In the genomic region with DNA sequence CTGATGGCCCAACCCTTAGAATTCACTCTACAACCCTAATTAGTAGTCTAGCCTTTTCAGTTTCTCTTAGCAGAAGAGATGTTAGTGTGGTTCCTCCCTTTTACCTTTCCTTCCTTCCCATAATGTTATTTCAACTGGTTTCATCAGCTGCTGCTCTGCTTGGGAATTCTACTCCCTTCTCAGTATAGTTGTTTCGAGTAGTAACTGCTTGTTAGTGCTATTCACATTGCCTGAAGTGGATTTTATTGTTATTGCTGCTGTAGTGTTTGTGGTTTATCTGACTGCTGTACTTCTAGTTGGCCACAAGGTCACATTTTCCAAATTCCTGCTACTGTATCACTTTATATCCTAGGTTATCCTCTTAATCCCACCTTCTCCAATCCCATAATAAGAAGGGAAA, we compare ENCODE assay signal across 18 cellular contexts. TPM values are rescaled to one million over a fixed set of nuclear protein-coding genes. Genes with fewer than 3 reads are reported as not detected.
DNase-seq lines count a peak whose midpoint lies in the region; ATAC-seq, FAIRE-seq and TF ChIP-seq lines count a peak whose summit lies in the region.
"Had no signal": no experiment of that assay in that cellular context is flagged by ENCODE, and none has a peak within 500 bp of the region (broad histone marks: within the 10 kb centered on the region; RNA-seq: fewer than 3 reads in every experiment).

No MANE protein-coding gene starts in this region.

- DNase-seq in GM04504 (ENCODE audit: low read depth) (peak; percentile 3), NCI-H460 (ENCODE audit: extremely low read depth, low read depth) (peak; percentile 55), H1 (ENCODE audit: low read depth in 1 of 2, low spot score in 2 of 2) (no peak), neural progenitor cell (ENCODE audit: low spot score) (peak; percentile 9), D721Med (ENCODE audit: insufficient read length, low spot score) (no peak), RKO (ENCODE audit: low spot score) (no peak), superior temporal gyrus (ENCODE audit: extremely low spot score) (no peak)
- DNase-seq: activated CD4-positive, alpha-beta T cell treated with anti-CD3 and anti-CD28 coated beads for 1 hour; activated T-cell treated with anti-CD3 and anti-CD28 coated beads, Interleukin-2, amount 50 U/mL, for 1 hour; aorta; head of caudate nucleus; left lung; MG63; NCI-H345 had no signal

- no peaks in the 10 kb centered on the region for H4K20me1 ChIP-seq in H1 (replicated peaks in 1 of 2; ENCODE audit: control insufficient read depth in 1 of 2, insufficient read depth in 2 of 2, low read length in 2 of 2)
- no peaks in the 10 kb centered on the region for H4K20me1 ChIP-seq in neural progenitor cell (ENCODE audit: low read depth)

- H3K27me3 ChIP-seq in H1 (replicated peaks in 1 of 4; ENCODE audit: control insufficient read depth in 3 of 4, extremely low read depth in 1 of 4, insufficient read depth in 3 of 4, low read length in 3 of 4), result no peaks in the 10 kb centered on the region
- H3K27me3 ChIP-seq in neural progenitor cell, result no peaks in the 10 kb centered on the region
- H3K27me3 ChIP-seq: left lung, MG63 had no signal

- H2BK15ac ChIP-seq in H1 (ENCODE audit: low read length), result no peak overlapping the region

- H3K27ac ChIP-seq in H1 (ENCODE audit: low read depth, low read length) (no peak overlapping the region), neural progenitor cell (no peak overlapping the region)
- H3K27ac ChIP-seq: left lung had no signal

- no peak for TF ChIP-seq POLR2A in H1 (IDR thresholded peaks at IDR 0.05; ENCODE audit: control extremely low read depth in 1 of 2, low read depth in 2 of 2, low read length in 2 of 2)

- no peak overlapping the region for H3K9ac ChIP-seq in H1 (replicated peaks in 1 of 4; ENCODE audit: extremely low read depth in 1 of 4, low read depth in 3 of 4, low read length in 3 of 4)
- H3K9ac ChIP-seq in neural progenitor cell, result no peak overlapping the region

- no peak overlapping the region for H2BK5ac ChIP-seq in H1 (ENCODE audit: low read depth, low read length)

- CTCF ChIA-PET in H1 (lab: Charles Lee; ENCODE audit: partially characterized antibody), result interaction anchor here (0.6 to 0.9 kb wide), 4 partner anchors 13 to 433 kb away, joined by 3 read pairs; no protein-coding TSS in a partner anchor

- WGBS in H1 (ENCODE audit: extremely low coverage in 1 of 2, insufficient coverage in 1 of 2, insufficient read length in 1 of 2, insufficient replicate concordance in 2 of 2, low coverage in 1 of 2, low lambda C conversion rate in 2 of 2, missing lambda C conversion rate in 1 of 2), 2 experiments, result 100% methylated on average over 1 of the region's 1 CpG; no CpG with 5 or more reads in 1 of the 2 experiments

- no peaks in the 10 kb centered on the region for H3K4me1 Mint-ChIP-seq in neural progenitor cell

- no peak for ATAC-seq in HG02759 (IDR thresholded peaks at IDR 0.05; ENCODE audit: unreplicated experiment)
- ATAC-seq: left lung had no signal

- no peak overlapping the region for H4K91ac ChIP-seq in H1 (replicated peaks; ENCODE audit: insufficient read length, low read length)

- no peak overlapping the region for H2BK120ac ChIP-seq in H1 (replicated peaks; ENCODE audit: low read depth, low read length)

- no peaks in the 10 kb centered on the region for H3K27me3 Mint-ChIP-seq in neural progenitor cell (ENCODE audit: insufficient read depth, low read depth)

- H2BK20ac ChIP-seq in H1 (ENCODE audit: low read length), result no peak overlapping the region

- H2AFZ ChIP-seq in H1 (ENCODE audit: low read length), result no peak overlapping the region
- H2AFZ ChIP-seq in neural progenitor cell (replicated peaks), result no peak overlapping the region

- H4K5ac ChIP-seq in H1 (ENCODE audit: insufficient read length, low read depth, low read length), result no peak overlapping the region

- no peak overlapping the region for H3K18ac ChIP-seq in H1 (ENCODE audit: extremely low read depth, low read length)

- no peak overlapping the region for H3K27ac Mint-ChIP-seq in neural progenitor cell

- H4K8ac ChIP-seq in H1 (ENCODE audit: extremely low read depth, insufficient read depth, low read length), result no peak overlapping the region

- no peak overlapping the region for H3K23ac ChIP-seq in H1 (ENCODE audit: insufficient read length)

- TF ChIP-seq CTCF in H1 (IDR thresholded peaks at IDR 0.05; ENCODE audit: control extremely low read depth in 1 of 3, insufficient read depth in 1 of 3, low read depth in 1 of 3, low read length in 3 of 3) (peak in 1 of 3 experiments; percentile 15; a peak in 1 of 4 replicates), neural progenitor cell (IDR thresholded peaks at IDR 0.05) (peak; percentile 26), D721Med (IDR thresholded peaks at IDR 0.05; ENCODE audit: insufficient read depth, missing control alignments) (no peak)

- TF ChIP-seq RAD21 in H1 (IDR thresholded peaks at IDR 0.05 in 1 of 2, conservative IDR thresholded peaks at IDR 0.05 in 1 of 2; ENCODE audit: low read depth in 2 of 2, low read length in 2 of 2), result no peak

- POLR2A ChIA-PET in H1 (lab: Charles Lee; ENCODE audit: partially characterized antibody), result no interaction called here

- no peak overlapping the region for H3K4me3 Mint-ChIP-seq in neural progenitor cell

- H3K36me3 ChIP-seq in H1 (ENCODE audit: control insufficient read depth in 2 of 4, insufficient read depth in 4 of 4, low read length in 3 of 4) (no peaks in the 10 kb centered on the region), neural progenitor cell (no peaks in the 10 kb centered on the region)
- H3K36me3 ChIP-seq: HAP-1, left lung, MG63 had no signal

- H3K36me3 Mint-ChIP-seq in neural progenitor cell, result no peaks in the 10 kb centered on the region

- H3K4me1 ChIP-seq in H1 (replicated peaks in 1 of 4; ENCODE audit: control insufficient read depth in 3 of 4, insufficient read depth in 4 of 4, low read length in 3 of 4) (peaks cover 0 to 4% (median 0%) of the 10 kb centered on the region in 4 experiments; a peak in 2 of 7 replicates), neural progenitor cell (peaks cover 8% of the 10 kb centered on the region)
- H3K4me1 ChIP-seq: left lung had no signal

- no peak overlapping the region for H3K4ac ChIP-seq in H1 (replicated peaks; ENCODE audit: insufficient read length, low read depth, low read length)

- H3K9me3 ChIP-seq in H1 (ENCODE audit: insufficient read depth in 2 of 2, low read depth in 1 of 2, low read length in 1 of 2) (no peaks in the 10 kb centered on the region), neural progenitor cell (ENCODE audit: low read depth) (no peaks in the 10 kb centered on the region)
- H3K9me3 ChIP-seq: HAP-1, left lung, MG63 had no signal

- peak; percentile 68 for FAIRE-seq in H1 (lab: Jason Lieb, UNC)
- FAIRE-seq in D721Med (lab: Jason Lieb, UNC), result no peak
- FAIRE-seq: endometrium, G401.6 had no signal

- no peak overlapping the region for H3K4me3 ChIP-seq in H1 (ENCODE audit: extremely low read depth in 1 of 4, insufficient read depth in 2 of 4, low read depth in 3 of 4, low read length in 4 of 4)
- no peak overlapping the region for H3K4me3 ChIP-seq in neural progenitor cell
- H3K4me3 ChIP-seq: HAP-1, left lung, MG63 had no signal

- peak overlapping the region in 1 of 2 experiments; percentile 33; a peak in 1 of 4 replicates for H3K4me2 ChIP-seq in H1 (ENCODE audit: insufficient read depth in 1 of 2, low read depth in 2 of 2, low read length in 2 of 2)
- H3K4me2 ChIP-seq in neural progenitor cell, result no peak overlapping the region

- no peak for TF ChIP-seq EP300 in H1 (IDR thresholded peaks at IDR 0.05; ENCODE audit: borderline replicate concordance in 1 of 2, low read depth in 2 of 2, low read length in 2 of 2)

- no peaks in the 10 kb centered on the region for H3K79me1 ChIP-seq in H1 (ENCODE audit: low read depth, low read length)

- no peaks in the 10 kb centered on the region for H3K79me2 ChIP-seq in H1 (ENCODE audit: control insufficient read depth in 1 of 2, insufficient read depth in 2 of 2, low read length in 2 of 2)
- H3K79me2 ChIP-seq in neural progenitor cell (ENCODE audit: low read depth), result no peaks in the 10 kb centered on the region

- H3K56ac ChIP-seq in H1 (replicated peaks; ENCODE audit: insufficient read length, low read depth, low read length), result no peak overlapping the region

- H2AK5ac ChIP-seq in H1 (ENCODE audit: low read depth, low read length), result no peak overlapping the region

- H2BK12ac ChIP-seq in H1 (ENCODE audit: low read depth, low read length), result no peak overlapping the region; the same call in 1 of the 2 replicates

- no peaks in the 10 kb centered on the region for H3K23me2 ChIP-seq in H1 (ENCODE audit: low read depth, low read length)

- no peak overlapping the region for H3K14ac ChIP-seq in H1 (ENCODE audit: insufficient read length)

- no peaks in the 10 kb centered on the region for H3K9me3 Mint-ChIP-seq in neural progenitor cell

- H3F3A ChIP-seq in neural progenitor cell (ENCODE audit: low read depth), result no peaks in the 10 kb centered on the region

TF ChIP-seq in H1, 55 proteins besides CTCF, POLR2A, EP300 and RAD21:
- TF ChIP-seq TEAD4 (IDR thresholded peaks at IDR 0.05; ENCODE audit: low read depth, low read length) (peak; percentile 91), SP2 (IDR thresholded peaks at IDR 0.05; ENCODE audit: low read length) (no peak)

RNA-seq across cellular contexts. Expression of a gene that starts 29.7 kb away (rescaled TPM):
- total RNA-seq in NCI-H460 (2014; rRNA removed; shearing (Covaris generic)), result 97.0 and 99.2 TPM in 2 replicates
- polyA plus RNA-seq in NCI-H460 (2014; cell fraction: nucleus; rRNA removed), result 54.6 and 62.6 TPM in 2 replicates
- 51.8 and 53.1 TPM in 2 replicates for total RNA-seq in H1 (2021; fragmentation: NEBNext Ultra II Directional; extraction: Animal tissue kit (Norgen Biotek cat#: 25700))
- 15.5 and 17.6 TPM in 2 replicates for polyA plus RNA-seq in H1 (2011; rRNA removed)
- polyA plus RNA-seq in H1 (2011; cell fraction: cytosol; rRNA removed), result 24.2 TPM
- polyA plus RNA-seq in H1 (2011; cell fraction: nucleus; rRNA removed), result 14.5 TPM
- 35.7 to 44.3 TPM (median 41.0 TPM) in 4 replicates for polyA plus RNA-seq in H1 (2012, experiment 1 of 2)
- 2.3 TPM for polyA plus RNA-seq in H1 (2012, experiment 2 of 2)
- polyA plus RNA-seq in H1 (2013, experiment 1 of 2), result 36.3 TPM
- polyA plus RNA-seq in H1 (2013, experiment 2 of 2), result 40.3 TPM
- 27.4 and 34.2 TPM in 2 replicates for polyA minus RNA-seq in H1 (2011; rRNA and poly(A)+ RNA removed)
- 20.8 TPM for polyA minus RNA-seq in H1 (2011; cell fraction: cytosol; rRNA and poly(A)+ RNA removed)
- polyA minus RNA-seq in H1 (2011; cell fraction: nucleus; rRNA and poly(A)+ RNA removed), result 18.6 TPM
- total RNA-seq in neural progenitor cell (ENCODE audit: low replicate concordance), result 29.5 and 40.9 TPM in 2 replicates

Comparison
In these comparisons a context has a peak if more than half of its experiments do, and no peak if none do; other contexts are left out.
1. DNase-seq: peak in GM04504 (single experiment), NCI-H460 (single experiment) and neural progenitor cell (single experiment); none in H1 (0 of 2), D721Med (single experiment), RKO (single experiment) and superior temporal gyrus (single experiment).